Comparison of ENCODE assay signal across 16 cellular contexts in the genomic region with DNA sequence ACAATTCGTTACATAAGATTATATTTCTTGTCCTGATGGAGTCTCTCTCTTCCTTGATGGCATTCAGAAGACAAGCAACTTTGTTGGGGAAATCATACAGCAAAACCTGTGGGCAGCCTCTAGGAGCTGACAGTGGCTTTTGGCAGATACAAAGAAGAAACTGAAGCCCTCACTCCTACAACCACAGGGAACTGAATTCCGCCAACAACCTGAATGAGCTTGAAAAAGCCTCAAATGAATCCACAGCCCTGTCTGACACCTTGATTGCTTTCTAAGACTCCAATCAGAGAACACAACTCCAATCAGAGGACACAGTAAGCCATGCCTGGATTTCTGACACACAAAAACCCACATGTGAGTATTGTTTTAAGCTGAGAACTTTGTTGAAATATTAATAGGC.
A peak's percentile ranks its signal among the peaks of the same experiment; 100 is the strongest.
DNase-seq lines count a peak whose midpoint lies in the region; ATAC-seq, FAIRE-seq and TF ChIP-seq lines count a peak whose summit lies in the region.
"Had no signal": no experiment of that assay in that cellular context is flagged by ENCODE, and none has a peak within 500 bp of the region (broad histone marks: within the 10 kb centered on the region; RNA-seq: fewer than 3 reads in every experiment).

No MANE protein-coding gene starts in this region.

- TF ChIP-seq CTCF in PC-3 (conservative IDR thresholded peaks at IDR 0.05; ENCODE audit: low read depth, low read length) = no peak
- no peak for TF ChIP-seq CTCF in H1 (IDR thresholded peaks at IDR 0.05; ENCODE audit: control extremely low read depth in 1 of 3, insufficient read depth in 1 of 3, low read depth in 1 of 3, low read length in 3 of 3)
- TF ChIP-seq CTCF in D721Med (IDR thresholded peaks at IDR 0.05; ENCODE audit: insufficient read depth, missing control alignments) = no peak
- TF ChIP-seq CTCF in suprapubic skin (IDR thresholded peaks at IDR 0.05) = no peak

- no peak for TF ChIP-seq RAD21 in H1 (IDR thresholded peaks at IDR 0.05 in 1 of 2, conservative IDR thresholded peaks at IDR 0.05 in 1 of 2; ENCODE audit: low read depth in 2 of 2, low read length in 2 of 2)

- no peak overlapping the region for H3K14ac ChIP-seq in H1 (ENCODE audit: insufficient read length)

- TF ChIP-seq EP300 in H1 (IDR thresholded peaks at IDR 0.05; ENCODE audit: borderline replicate concordance in 1 of 2, low read depth in 2 of 2, low read length in 2 of 2) (no peak), suprapubic skin (IDR thresholded peaks at IDR 0.05) (no peak)

- peak overlapping the region; percentile 72 for H3K4me2 ChIP-seq in PC-3 (ENCODE audit: low read length)
- H3K4me2 ChIP-seq in H1 (ENCODE audit: insufficient read depth in 1 of 2, low read depth in 2 of 2, low read length in 2 of 2) = no peak overlapping the region
- no peak overlapping the region for H3K4me2 ChIP-seq in mesendoderm (ENCODE audit: low read length)

- peak; percentile 24 for FAIRE-seq in H1 (lab: Jason Lieb, UNC)
- no peak for FAIRE-seq in D721Med (lab: Jason Lieb, UNC)
- FAIRE-seq: A204.1 had no signal

- H3K36me3 ChIP-seq in PC-3 (ENCODE audit: low read depth, low read length) (no peaks in the 10 kb centered on the region), H1 (ENCODE audit: control insufficient read depth in 2 of 4, insufficient read depth in 4 of 4, low read length in 3 of 4) (no peaks in the 10 kb centered on the region), mesendoderm (ENCODE audit: control insufficient read depth, insufficient read depth, low read length) (no peaks in the 10 kb centered on the region), suprapubic skin (no peaks in the 10 kb centered on the region)
- H3K36me3 ChIP-seq: BE2C had no signal

- H3K79me1 ChIP-seq in H1 (ENCODE audit: low read depth, low read length) (no peaks in the 10 kb centered on the region), mesendoderm (ENCODE audit: low read length) (no peaks in the 10 kb centered on the region)

- no peaks in the 10 kb centered on the region for H3K9me2 ChIP-seq in PC-3 (replicated peaks; ENCODE audit: low read length)

- H4K20me1 ChIP-seq in PC-3 (ENCODE audit: low read length) (no peaks in the 10 kb centered on the region), H1 (replicated peaks in 1 of 2; ENCODE audit: control insufficient read depth in 1 of 2, insufficient read depth in 2 of 2, low read length in 2 of 2) (no peaks in the 10 kb centered on the region)

- H2BK15ac ChIP-seq in H1 (ENCODE audit: low read length) = no peak overlapping the region
- no peak overlapping the region for H2BK15ac ChIP-seq in mesendoderm (replicated peaks; ENCODE audit: low read depth)

- WGBS in H1 (ENCODE audit: extremely low coverage in 1 of 2, insufficient coverage in 1 of 2, insufficient read length in 1 of 2, insufficient replicate concordance in 2 of 2, low coverage in 1 of 2, low lambda C conversion rate in 2 of 2, missing lambda C conversion rate in 1 of 2), 2 experiments = 97% methylated on average over 2 of the region's 2 CpGs; no CpG with 5 or more reads in 1 of the 2 experiments
- WGBS in mesendoderm (ENCODE audit: extremely low coverage, insufficient coverage, low lambda C conversion rate) = no CpG with 5 or more reads among the region's 2 CpGs
- 84% methylated on average over 2 of the region's 2 CpGs for WGBS in suprapubic skin

- no peak overlapping the region for H2AK5ac ChIP-seq in H1 (ENCODE audit: low read depth, low read length)
- H2AK5ac ChIP-seq in mesendoderm (ENCODE audit: low read length) = no peak overlapping the region

- H3K23ac ChIP-seq in H1 (ENCODE audit: insufficient read length) (no peak overlapping the region), mesendoderm (ENCODE audit: low read length) (no peak overlapping the region)

- H3K79me2 ChIP-seq in PC-3 (ENCODE audit: low read length) (no peaks in the 10 kb centered on the region), H1 (ENCODE audit: control insufficient read depth in 1 of 2, insufficient read depth in 2 of 2, low read length in 2 of 2) (no peaks in the 10 kb centered on the region), mesendoderm (ENCODE audit: control insufficient read depth, insufficient read depth, low read length) (no peaks in the 10 kb centered on the region)

- CTCF ChIA-PET in PC-3 (lab: Charles Lee) (interaction anchor here (1.6 kb wide), 1 partner anchor 14 kb away, joined by 7 read pairs; no protein-coding TSS in a partner anchor), H1 (lab: Charles Lee; ENCODE audit: partially characterized antibody) (interaction anchor here (0.6 to 1.1 kb wide), 3 partner anchors 237 to 1376 kb away, joined by 3 to 5 read pairs (median 4); no protein-coding TSS in a partner anchor)

- ATAC-seq in PC-3 = no peak
- ATAC-seq in GM21529 (IDR thresholded peaks at IDR 0.05; ENCODE audit: unreplicated experiment) = no peak

- no peak overlapping the region for H3K4ac ChIP-seq in H1 (replicated peaks; ENCODE audit: insufficient read length, low read depth, low read length)
- no peak overlapping the region for H3K4ac ChIP-seq in mesendoderm (ENCODE audit: low read depth, low read length)

- H3K9me3 ChIP-seq in PC-3 (ENCODE audit: low read length) (no peaks in the 10 kb centered on the region), H1 (ENCODE audit: insufficient read depth in 2 of 2, low read depth in 1 of 2, low read length in 1 of 2) (0 out of 4 replicates have a peak, but pooled peaks cover 0 to 3% of the 10 kb centered on the region in 2 experiments), suprapubic skin (no peaks in the 10 kb centered on the region)
- H3K9me3 ChIP-seq: BE2C had no signal

- intact Hi-C loops in PC-3 (cut with micrococcal nuclease) = loop anchor here (1.0 kb wide), 2 partner anchors 27 to 41 kb away; no protein-coding TSS in a partner anchor

- peak overlapping the region; percentile 8 for H2AFZ ChIP-seq in PC-3 (ENCODE audit: low read length)
- H2AFZ ChIP-seq in H1 (ENCODE audit: low read length) = no peak overlapping the region

- peaks cover 21% of the 10 kb centered on the region for H3F3A ChIP-seq in PC-3 (ENCODE audit: low read length, unreplicated experiment)

- no peaks in the 10 kb centered on the region for H3K23me2 ChIP-seq in H1 (ENCODE audit: low read depth, low read length)

- no peak overlapping the region for H2BK5ac ChIP-seq in H1 (ENCODE audit: low read depth, low read length)
- H2BK5ac ChIP-seq in mesendoderm (ENCODE audit: low read length) = no peak overlapping the region

- H3K9ac ChIP-seq in PC-3 (ENCODE audit: low read length) (peak overlapping the region; percentile 28), H1 (replicated peaks in 1 of 4; ENCODE audit: extremely low read depth in 1 of 4, low read depth in 3 of 4, low read length in 3 of 4) (no peak overlapping the region), mesendoderm (ENCODE audit: low read length) (no peak overlapping the region)

- H3K18ac ChIP-seq in H1 (ENCODE audit: extremely low read depth, low read length) (no peak overlapping the region), mesendoderm (ENCODE audit: low read length) (no peak overlapping the region)

- H3K4me1 ChIP-seq in PC-3 (ENCODE audit: insufficient read depth, low read length) (peaks cover 38% of the 10 kb centered on the region), H1 (replicated peaks in 1 of 4; ENCODE audit: control insufficient read depth in 3 of 4, insufficient read depth in 4 of 4, low read length in 3 of 4) (no peaks in the 10 kb centered on the region), mesendoderm (ENCODE audit: control insufficient read depth, low read depth, low read length) (no peaks in the 10 kb centered on the region), suprapubic skin (no peaks in the 10 kb centered on the region)
- H3K4me1 ChIP-seq: BE2C had no signal

- DNase-seq in PC-3 = no peak
- no peak for DNase-seq in H1 (ENCODE audit: low read depth in 1 of 2, low spot score in 2 of 2)
- peak; percentile 95 for DNase-seq in mesendoderm
- no peak for DNase-seq in activated T-cell treated with anti-CD3 and anti-CD28 coated beads for 4 hours
- DNase-seq in D721Med (ENCODE audit: insufficient read length, low spot score) = no peak
- DNase-seq in suprapubic skin (ENCODE audit: low spot score in 2 of 2) = no peak
- DNase-seq: ACHN; BE2C; C1 segment of cervical spinal cord; Caco-2; CD4-positive, alpha-beta T cell; DMS79 treated with DMSO at 0.1 percent for 48 hours; GF-D8; HCEC 1CT had no signal

- TF ChIP-seq POLR2A in H1 (IDR thresholded peaks at IDR 0.05; ENCODE audit: control extremely low read depth in 1 of 2, low read depth in 2 of 2, low read length in 2 of 2) (no peak), suprapubic skin (IDR thresholded peaks at IDR 0.05) (no peak)

- H3K4me3 ChIP-seq in PC-3 (ENCODE audit: low read length) = peak overlapping the region; percentile 9
- H3K4me3 ChIP-seq in H1 (ENCODE audit: extremely low read depth in 1 of 4, insufficient read depth in 2 of 4, low read depth in 3 of 4, low read length in 4 of 4) = no peak overlapping the region
- no peak overlapping the region for H3K4me3 ChIP-seq in mesendoderm (ENCODE audit: low read length)
- H3K4me3 ChIP-seq in suprapubic skin = no peak overlapping the region

- H3K27me3 ChIP-seq in PC-3 (ENCODE audit: low read length) (no peaks in the 10 kb centered on the region), H1 (replicated peaks in 1 of 4; ENCODE audit: control insufficient read depth in 3 of 4, extremely low read depth in 1 of 4, insufficient read depth in 3 of 4, low read length in 3 of 4) (no peaks in the 10 kb centered on the region), mesendoderm (ENCODE audit: insufficient read depth, low read length, poor library complexity) (no peaks in the 10 kb centered on the region), suprapubic skin (no peaks in the 10 kb centered on the region)
- H3K27me3 ChIP-seq: BE2C had no signal

- POLR2A ChIA-PET in PC-3 (lab: Charles Lee; ENCODE audit: unreplicated experiment) = interaction anchor here (0.7 kb wide), 1 partner anchor 25 kb away, joined by 3 read pairs; no protein-coding TSS in a partner anchor
- POLR2A ChIA-PET in H1 (lab: Charles Lee; ENCODE audit: partially characterized antibody) = no interaction called here

- H4K91ac ChIP-seq in H1 (replicated peaks; ENCODE audit: insufficient read length, low read length) = no peak overlapping the region

- no TSS peak for BruUV-seq in PC-3 (replicated peaks; lab: Mats Ljungman, UMichigan)

- no peak overlapping the region for H2BK120ac ChIP-seq in H1 (replicated peaks; ENCODE audit: low read depth, low read length)
- no peak overlapping the region for H2BK120ac ChIP-seq in mesendoderm (ENCODE audit: low read depth, low read length)

- H2BK12ac ChIP-seq in H1 (ENCODE audit: low read depth, low read length) = no peak overlapping the region

- H3K27ac ChIP-seq in PC-3 (ENCODE audit: low read length) (peak overlapping the region; percentile 76), H1 (ENCODE audit: low read depth, low read length) (no peak overlapping the region), mesendoderm (ENCODE audit: low read depth, low read length) (no peak overlapping the region), suprapubic skin (no peak overlapping the region)

- no peak overlapping the region for H4K5ac ChIP-seq in H1 (ENCODE audit: insufficient read length, low read depth, low read length)
- H4K5ac ChIP-seq in mesendoderm (ENCODE audit: low read length) = no peak overlapping the region

- no peak overlapping the region for H3K56ac ChIP-seq in H1 (replicated peaks; ENCODE audit: insufficient read length, low read depth, low read length)
- no peak overlapping the region for H3K56ac ChIP-seq in mesendoderm (ENCODE audit: low read length)

- H4K8ac ChIP-seq in H1 (ENCODE audit: extremely low read depth, insufficient read depth, low read length) = no peak overlapping the region
- no peak overlapping the region for H4K8ac ChIP-seq in mesendoderm (ENCODE audit: low read depth, low read length)

- H2BK20ac ChIP-seq in H1 (ENCODE audit: low read length) = no peak overlapping the region
